In genomic region chr12:124453419-124454351, GRCh38 we compare ENCODE assay signal across 8 cellular contexts.
DNase-seq lines count a peak whose midpoint lies in the region; ATAC-seq, FAIRE-seq and TF ChIP-seq lines count a peak whose summit lies in the region.

No MANE protein-coding gene starts in this region.

- no peaks in the 10 kb centered on the region; the same call in 1 of the 2 replicates for H3K36me3 ChIP-seq in DOHH2 (ENCODE audit: control insufficient read depth, low read length)

- no peaks in the 10 kb centered on the region for H3K9me3 ChIP-seq in DOHH2 (ENCODE audit: control insufficient read depth, insufficient read depth, low read length)

- no peaks in the 10 kb centered on the region for H3K27me3 ChIP-seq in DOHH2 (ENCODE audit: control insufficient read depth, low read length)

- no peak overlapping the region for H3K27ac ChIP-seq in DOHH2 (ENCODE audit: low read depth, low read length)
- H3K27ac ChIP-seq in caudate nucleus (ENCODE audit: low read depth, low read length), result peak overlapping the region; percentile 71

- H3K4me2 ChIP-seq in DOHH2 (ENCODE audit: low read length), result peak overlapping the region; percentile 11; the same call in 1 of the 2 replicates

- H3F3A ChIP-seq in DOHH2 (ENCODE audit: control insufficient read depth, insufficient read depth), result no peaks in the 10 kb centered on the region; the same call in 1 of the 2 replicates

- H3K4me1 ChIP-seq in DOHH2 (ENCODE audit: control insufficient read depth, low read length), result peaks cover 38% of the 10 kb centered on the region

- H4K20me1 ChIP-seq in DOHH2 (ENCODE audit: control insufficient read depth, insufficient read depth, low read depth, low read length), result peaks cover 6% of the 10 kb centered on the region; the same call in 1 of the 2 replicates

- no peaks in the 10 kb centered on the region for H3K9me2 ChIP-seq in DOHH2 (replicated peaks; ENCODE audit: control insufficient read depth, low read length)

- no peak for TF ChIP-seq CTCF in DOHH2 (IDR thresholded peaks at IDR 0.05; ENCODE audit: low read depth, low read length, poor library complexity, severe bottlenecking)

- H3K4me3 ChIP-seq in DOHH2 (ENCODE audit: low read length), result no peak overlapping the region

- peak; percentile 4 for FAIRE-seq in HTR-8/SVneo (lab: Jason Lieb, UNC)

- no peaks in the 10 kb centered on the region for H3K79me2 ChIP-seq in DOHH2 (ENCODE audit: control insufficient read depth, low read length)

- DNase-seq in HTR-8/SVneo (ENCODE audit: insufficient read length, low spot score), result peak; percentile 60
- peak; percentile 48 to 66 (median 56) for DNase-seq in activated CD4-positive, CD25-positive, alpha-beta regulatory T cell (lab: John Stamatoyannopoulos, UW)
- DNase-seq in caudate nucleus (lab: John Stamatoyannopoulos, UW), result peak in 33 of 61 donors; percentile 3 to 82 (median 38)
- peak; percentile 80 for DNase-seq in medulla oblongata (ENCODE audit: extremely low spot score)
- DNase-seq in stimulated activated CD8-positive, alpha-beta memory T cell treated with anti-CD3 and anti-CD28 coated beads, Interleukin-2, amount 100 ng/mL, for 1 hour (ENCODE audit: low read depth in 2 of 2), result peak; percentile 72 to 74
- DNase-seq in COR-L47 (lab: John Stamatoyannopoulos, UW), result no peak

- ATAC-seq in GM21515 (IDR thresholded peaks at IDR 0.05; ENCODE audit: unreplicated experiment), result peak; percentile 53
